Comparison of ENCODE assay signal across 1 cellular context in the genomic region with DNA sequence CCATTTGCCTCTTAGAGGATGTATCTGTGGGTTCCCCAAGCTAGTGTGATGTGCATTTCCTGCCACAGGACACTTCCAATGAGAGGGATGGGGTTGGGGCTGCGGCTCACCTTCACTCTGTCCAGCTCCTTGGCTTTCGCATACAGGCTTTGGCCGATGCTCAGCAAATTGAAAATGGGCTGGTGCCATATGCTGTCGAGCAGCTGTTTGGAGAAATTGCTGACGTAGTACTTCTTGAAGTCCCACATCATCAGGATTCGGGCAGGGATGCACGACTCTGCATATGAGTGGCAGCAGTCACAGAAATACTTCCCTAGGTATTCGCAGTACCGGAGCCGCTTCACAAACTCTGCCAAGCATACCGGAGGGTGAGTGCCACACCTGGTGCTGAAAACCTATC.
TF ChIP-seq lines count a peak whose summit lies in the region.

No MANE protein-coding gene starts in this region.

TF ChIP-seq in HepG2, 621 proteins besides CTCF, POLR2A, EP300 and RAD21 (continued from another document):
- TF ChIP-seq, protein P1, sequence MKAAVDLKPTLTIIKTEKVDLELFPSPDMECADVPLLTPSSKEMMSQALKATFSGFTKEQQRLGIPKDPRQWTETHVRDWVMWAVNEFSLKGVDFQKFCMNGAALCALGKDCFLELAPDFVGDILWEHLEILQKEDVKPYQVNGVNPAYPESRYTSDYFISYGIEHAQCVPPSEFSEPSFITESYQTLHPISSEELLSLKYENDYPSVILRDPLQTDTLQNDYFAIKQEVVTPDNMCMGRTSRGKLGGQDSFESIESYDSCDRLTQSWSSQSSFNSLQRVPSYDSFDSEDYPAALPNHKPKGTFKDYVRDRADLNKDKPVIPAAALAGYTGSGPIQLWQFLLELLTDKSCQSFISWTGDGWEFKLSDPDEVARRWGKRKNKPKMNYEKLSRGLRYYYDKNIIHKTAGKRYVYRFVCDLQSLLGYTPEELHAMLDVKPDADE (CRISPR knock-in tag; IDR thresholded peaks at IDR 0.05): no peak
- no peak for TF ChIP-seq SMAD9 (CRISPR knock-in tag; IDR thresholded peaks at IDR 0.05)
- peak; percentile 97 for TF ChIP-seq MAFF (IDR thresholded peaks at IDR 0.05; ENCODE audit: low read depth, low read length)
- TF ChIP-seq ZZZ3 (CRISPR knock-in tag; IDR thresholded peaks at IDR 0.05; ENCODE audit: borderline replicate concordance): no peak
- TF ChIP-seq, protein P2, sequence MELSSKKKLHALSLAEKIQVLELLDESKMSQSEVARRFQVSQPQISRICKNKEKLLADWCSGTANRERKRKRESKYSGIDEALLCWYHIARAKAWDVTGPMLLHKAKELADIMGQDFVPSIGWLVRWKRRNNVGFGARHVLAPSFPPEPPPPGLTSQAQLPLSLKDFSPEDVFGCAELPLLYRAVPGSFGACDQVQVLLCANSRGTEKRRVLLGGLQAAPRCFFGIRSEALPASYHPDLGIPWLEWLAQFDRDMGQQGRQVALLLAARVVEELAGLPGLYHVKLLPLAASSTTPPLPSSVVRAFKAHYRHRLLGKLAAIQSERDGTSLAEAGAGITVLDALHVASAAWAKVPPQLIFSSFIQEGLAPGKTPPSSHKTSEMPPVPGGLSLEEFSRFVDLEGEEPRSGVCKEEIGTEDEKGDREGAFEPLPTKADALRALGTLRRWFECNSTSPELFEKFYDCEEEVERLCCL (CRISPR knock-in tag; IDR thresholded peaks at IDR 0.05; ENCODE audit: borderline replicate concordance): no peak
